Comparison of ENCODE assay signal across 16 cellular contexts in the genomic region with DNA sequence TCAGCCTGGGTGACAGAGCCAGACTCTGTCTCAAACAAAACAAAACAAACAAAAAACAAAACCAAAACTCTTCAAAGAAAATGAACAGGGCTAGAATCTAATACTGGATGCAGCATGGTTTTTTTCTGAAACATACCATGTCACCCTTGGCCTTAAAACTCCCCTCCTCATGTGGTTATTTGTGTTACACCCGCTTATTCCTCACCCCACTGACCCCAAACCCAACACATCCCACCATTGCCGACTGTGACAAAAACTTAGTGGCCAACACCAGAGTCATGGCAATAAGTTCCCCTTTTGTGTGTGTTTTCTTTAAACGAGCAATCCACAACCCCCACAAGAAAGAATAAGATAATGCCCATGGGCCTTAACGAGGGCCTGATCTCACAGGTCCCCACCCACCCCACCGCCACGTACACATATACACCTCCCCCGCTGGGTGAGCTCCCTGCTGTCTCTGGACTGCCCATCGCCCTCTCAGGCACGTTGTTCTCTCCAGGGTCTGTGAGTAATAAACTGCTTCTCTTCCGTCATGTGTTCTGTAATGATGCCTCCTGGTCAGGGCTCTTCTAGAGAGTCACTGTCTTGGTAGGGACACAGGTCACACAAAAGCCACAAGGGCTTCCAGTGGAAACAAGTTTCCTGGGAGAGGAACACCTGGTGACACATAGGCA. TPM values are rescaled to one million over a fixed set of nuclear protein-coding genes. Genes with fewer than 3 reads are reported as not detected.
"Had no signal": no experiment of that assay in that cellular context is flagged by ENCODE, and none has a peak within 500 bp of the region (broad histone marks: within the 10 kb centered on the region; RNA-seq: fewer than 3 reads in every experiment).

No MANE protein-coding gene starts in this region.

- H3K9ac ChIP-seq: neural progenitor cell, parathyroid adenoma had no signal

- H3K27ac ChIP-seq: epithelial cell of prostate, gastrocnemius medialis, heart right ventricle, left ventricle myocardium inferior, neural progenitor cell, parathyroid adenoma, skin epidermis, tibial nerve had no signal

- FAIRE-seq: TTC549 had no signal

- ATAC-seq: effector memory CD8-positive, alpha-beta T cell; gastrocnemius medialis; heart right ventricle had no signal

- H3K4me3 ChIP-seq: gastrocnemius medialis, heart right ventricle, left ventricle myocardium inferior, neural progenitor cell, skin epidermis, tibial nerve had no signal

- H3K27ac Mint-ChIP-seq: activated naive CD4-positive, alpha-beta T cell treated with anti-CD3 and anti-CD28 coated beads, Interleukin-2, amount 10 ng/mL, durations not matched to agents 7 days and 5 days; activated T-helper 2 cell treated with anti-CD3 and anti-CD28 coated beads, Interferon-gamma antibody, Interleukin-2, Interleukin-4, amounts not matched to agents 10 μg/mL and 5 μg/mL and 100 μg/mL, durations not matched to agents 14 hours and 24 hours and 36 hours; neural progenitor cell had no signal

- H3K4me3 Mint-ChIP-seq: activated naive CD4-positive, alpha-beta T cell treated with anti-CD3 and anti-CD28 coated beads, Interleukin-2, amount 10 ng/mL, durations not matched to agents 7 days and 5 days; effector memory CD8-positive, alpha-beta T cell; neural progenitor cell had no signal

- H3K4me1 ChIP-seq: gastrocnemius medialis, neural progenitor cell, parathyroid adenoma, tibial nerve had no signal

- H3K27me3 ChIP-seq: gastrocnemius medialis, heart right ventricle, neural progenitor cell, tibial nerve had no signal

- H3K36me3 Mint-ChIP-seq: neural progenitor cell had no signal

- H3K4me1 Mint-ChIP-seq: neural progenitor cell had no signal

- H3K9me3 ChIP-seq: gastrocnemius medialis had no signal

- DNase-seq: activated naive CD4-positive, alpha-beta T cell treated with anti-CD3 and anti-CD28 coated beads, Interleukin-2, amount 10 ng/mL, durations not matched to agents 7 days and 5 days; central memory CD4-positive, alpha-beta T cell; cortex of kidney; effector memory CD8-positive, alpha-beta T cell; gastrocnemius medialis; heart right ventricle; islet precursor cell; left ventricle myocardium inferior had no signal

- H3K36me3 ChIP-seq: gastrocnemius medialis, heart right ventricle, left ventricle myocardium inferior, neural progenitor cell, tibial nerve had no signal

RNA-seq across cellular contexts. Expression of a gene that starts 33.9 kb away (rescaled TPM):
- total RNA-seq: activated T-helper 2 cell treated with anti-CD3 and anti-CD28 coated beads, Interferon-gamma antibody, Interleukin-2, Interleukin-4, amounts not matched to agents 10 μg/mL and 5 μg/mL and 100 μg/mL, durations not matched to agents 14 hours and 24 hours and 36 hours; T-helper 1 cell treated with Interleukin-12 subunit alpha and Interleukin-12 subunit beta and Interleukin-4 antibody, amounts not matched to agents 30 ng/mL and 1 ng/mL, for 36 hours had no signal
